19 cellular contexts compared by ENCODE assay signal in the genomic region with DNA sequence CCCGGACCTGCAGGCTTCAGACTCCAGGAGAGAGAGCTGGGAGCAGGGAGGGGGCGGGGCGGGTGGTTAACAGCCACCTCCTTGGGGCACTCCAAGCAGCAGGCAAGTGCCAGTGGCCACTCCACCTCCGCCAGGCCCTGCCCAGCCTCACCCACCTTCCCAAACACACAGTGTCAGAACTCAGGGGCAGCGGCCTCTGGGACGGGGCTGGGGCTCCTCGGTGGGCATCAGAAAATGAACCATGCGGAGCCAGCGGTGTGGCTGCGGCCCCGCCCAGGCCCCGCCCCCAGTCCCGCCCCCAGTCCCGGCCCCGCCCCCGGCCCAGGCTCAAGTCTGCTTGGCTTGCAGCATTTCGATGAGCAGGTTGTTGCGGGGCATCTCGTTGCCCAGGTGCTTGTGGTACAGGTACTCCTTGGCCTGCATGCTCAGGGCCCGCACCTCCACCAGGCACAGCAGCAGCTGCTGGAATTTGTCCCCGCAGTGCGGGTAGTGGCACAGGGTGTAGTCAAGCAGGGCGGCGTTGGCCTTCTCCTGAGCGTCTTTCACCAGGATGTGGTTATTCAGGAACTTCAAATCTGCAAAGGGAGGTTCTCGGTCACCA. TPM values are rescaled to one million over a fixed set of nuclear protein-coding genes. Genes with fewer than 3 reads are reported as not detected.
DNase-seq lines count a peak whose midpoint lies in the region; TF ChIP-seq lines count a peak whose summit lies in the region.
"Had no signal": no experiment of that assay in that cellular context is flagged by ENCODE, and none has a peak within 500 bp of the region (broad histone marks: within the 10 kb centered on the region; RNA-seq: fewer than 3 reads in every experiment).

No MANE protein-coding gene starts in this region.

- H2AK5ac ChIP-seq in H9 (ENCODE audit: insufficient read length, low read length), result no peak overlapping the region

- H3K23me2 ChIP-seq in H9 (ENCODE audit: insufficient read length, low read depth, low read length, poor library complexity, severe bottlenecking), result peaks cover 4% of the 10 kb centered on the region

- no peak overlapping the region for H3K27ac Mint-ChIP-seq in H9
- H3K27ac Mint-ChIP-seq: activated T-helper 17 cell treated with anti-CD3 and anti-CD28 coated beads, Interleukin-2, amount 50 U/mL, for 72 hours; T-helper 2 cell treated with Interferon-gamma antibody and Interleukin-4, amounts not matched to agents 5 μg/mL and 100 μg/mL, for 36 hours had no signal

- no peak overlapping the region for H4K91ac ChIP-seq in H9 (ENCODE audit: insufficient read length, low read depth, low read length)

- H3K9me3 ChIP-seq in A673 (ENCODE audit: low read depth, low read length, poor library complexity, severe bottlenecking) (no peaks in the 10 kb centered on the region), H9 (ENCODE audit: control insufficient read depth, low read depth, low read length) (no peaks in the 10 kb centered on the region), SK-N-MC (ENCODE audit: low read depth, low read length) (no peaks in the 10 kb centered on the region), Peyer's patch (no peaks in the 10 kb centered on the region)
- H3K9me3 ChIP-seq: ovary had no signal

- no peak overlapping the region for H3T11ph ChIP-seq in H9 (ENCODE audit: low read length)

- no peak overlapping the region for H2AFZ ChIP-seq in H9 (ENCODE audit: low read length)

- H2BK120ac ChIP-seq in H9 (ENCODE audit: low read depth, low read length, poor library complexity, severe bottlenecking), result no peak overlapping the region

- peak overlapping the region; percentile 50 for H3K4me2 ChIP-seq in H9 (ENCODE audit: insufficient read depth, insufficient read length, low read length)

- H3K4me3 Mint-ChIP-seq in H9, result peak overlapping the region in 1 of 2 experiments; percentile 25; a peak in 3 of 5 replicates
- H3K4me3 Mint-ChIP-seq: activated T-helper 17 cell treated with anti-CD3 and anti-CD28 coated beads, Interleukin-2, amount 50 U/mL, for 72 hours; T-helper 2 cell treated with Interferon-gamma antibody and Interleukin-4, amounts not matched to agents 5 μg/mL and 100 μg/mL, for 36 hours had no signal

- H3K27ac ChIP-seq in A673 (ENCODE audit: low read depth, low read length, poor library complexity, severe bottlenecking), result no peak overlapping the region
- H3K27ac ChIP-seq in H9 (ENCODE audit: insufficient read length, low read depth, low read length), result no peak overlapping the region
- no peak overlapping the region for H3K27ac ChIP-seq in SK-N-MC
- H3K27ac ChIP-seq in Peyer's patch, result no peak overlapping the region
- H3K27ac ChIP-seq: ovary had no signal

- H4K5ac ChIP-seq in H9 (ENCODE audit: insufficient read length, low read depth, low read length), result no peak overlapping the region

- peaks cover 2 to 4% of the 10 kb centered on the region in 2 experiments; a peak in 2 of 5 replicates for H3K9me3 Mint-ChIP-seq in H9
- H3K9me3 Mint-ChIP-seq: activated T-helper 17 cell treated with anti-CD3 and anti-CD28 coated beads, Interleukin-2, amount 50 U/mL, for 72 hours; T-helper 2 cell treated with Interferon-gamma antibody and Interleukin-4, amounts not matched to agents 5 μg/mL and 100 μg/mL, for 36 hours had no signal

- H2BK20ac ChIP-seq in H9 (ENCODE audit: low read depth, low read length, poor library complexity, severe bottlenecking), result no peak overlapping the region

- BruUV-seq in A673 (replicated peaks; lab: Mats Ljungman, UMichigan), result no TSS peak

- H4K8ac ChIP-seq in H9 (replicated peaks; ENCODE audit: insufficient read length, low read depth, low read length), result no peak overlapping the region

- POLR2A ChIA-PET in A673 (lab: Charles Lee; ENCODE audit: low non-redundant PET), result no interaction called here

- intact Hi-C loops in A673 (cut with micrococcal nuclease; ENCODE audit: unreplicated experiment), result no loop called here

- no peak overlapping the region for H3K4ac ChIP-seq in H9 (ENCODE audit: low read depth, low read length)

- no peak overlapping the region for H2BK15ac ChIP-seq in H9 (ENCODE audit: low read depth, low read length)

- no peak overlapping the region for H3K14ac ChIP-seq in H9 (ENCODE audit: insufficient read depth, low read length)

- H3K23ac ChIP-seq in H9 (ENCODE audit: insufficient read length, low read depth, low read length), result no peak overlapping the region

- no peaks in the 10 kb centered on the region; a peak in 1 of 7 replicates for H3K36me3 Mint-ChIP-seq in H9 (ENCODE audit: insufficient read depth in 1 of 3, low read depth in 3 of 3)

- peaks cover 3% of the 10 kb centered on the region for H4K20me1 ChIP-seq in H9 (ENCODE audit: control insufficient read depth, insufficient read depth, insufficient read length)

- H3K9ac ChIP-seq in H9 (ENCODE audit: extremely low read depth, insufficient read length, low read length) (no peak overlapping the region), SK-N-MC (ENCODE audit: insufficient read length) (no peak overlapping the region)

- H3K27me3 Mint-ChIP-seq in H9 (ENCODE audit: low read depth), result peaks cover 57% of the 10 kb centered on the region

- H3K79me2 ChIP-seq in H9 (ENCODE audit: insufficient read depth, low read length), result no peaks in the 10 kb centered on the region

- CTCF ChIA-PET in A673 (lab: Charles Lee), result no interaction called here

- H3K27me3 ChIP-seq in A673 (replicated peaks; ENCODE audit: insufficient read depth, low read depth, low read length, poor library complexity) (peaks cover 10% of the 10 kb centered on the region), H9 (ENCODE audit: insufficient read depth, low read length) (peaks cover 3% of the 10 kb centered on the region; the same call in 1 of the 2 replicates), Peyer's patch (peaks cover 0 to 18% of the 10 kb centered on the region in 2 donors)
- H3K27me3 ChIP-seq: ovary had no signal

- peak; percentile 19 for DNase-seq in A673 (ENCODE audit: low spot score)
- peak; percentile 82 for DNase-seq in H9
- DNase-seq in SK-N-MC (ENCODE audit: low read depth, low spot score), result no peak
- DNase-seq in iPS-NIHi7 (ENCODE audit: extremely low spot score), result peak; percentile 88
- no peak for DNase-seq in GM19238 (ENCODE audit: insufficient read length, low spot score)
- no peak for DNase-seq in Peyer's patch
- DNase-seq in NCI-H187 (lab: John Stamatoyannopoulos, UW), result no peak
- no peak for DNase-seq in activated CD4-positive, alpha-beta T cell treated with anti-CD3 and anti-CD28 coated beads, Interleukin-2, amount 50 U/mL, for 48 hours
- DNase-seq: COR-L47; NCI-H1417 treated with DMSO at 0.1 percent for 48 hours; NCI-H345; ovary; SIG-M5; stimulated activated CD4-positive, alpha-beta T cell treated with anti-CD3 and anti-CD28 coated beads, Interleukin-2, amount 100 ng/mL, for 48 hours had no signal

- no peak for TF ChIP-seq POLR2A in Peyer's patch (IDR thresholded peaks at IDR 0.05)

- H3K4me1 ChIP-seq in A673 (ENCODE audit: insufficient read depth, low read length, poor library complexity, severe bottlenecking) (peaks cover under 1% of the 10 kb centered on the region), H9 (ENCODE audit: insufficient read depth, low read length) (no peaks in the 10 kb centered on the region), Peyer's patch (peaks cover 0 to 6% (median 0%) of the 10 kb centered on the region in 4 donors)

- no peaks in the 10 kb centered on the region for H3K36me3 ChIP-seq in A673 (ENCODE audit: insufficient read depth, low read length, poor library complexity, severe bottlenecking)
- H3K36me3 ChIP-seq in SK-N-MC (ENCODE audit: insufficient read depth, low read length), result no peaks in the 10 kb centered on the region
- no peaks in the 10 kb centered on the region for H3K36me3 ChIP-seq in Peyer's patch
- H3K36me3 ChIP-seq: ovary had no signal

- H2BK5ac ChIP-seq in H9 (ENCODE audit: insufficient read length, low read length), result no peak overlapping the region

- H3K18ac ChIP-seq in H9 (ENCODE audit: insufficient read length, low read depth, low read length), result no peak overlapping the region

- H3K4me3 ChIP-seq in A673 (ENCODE audit: low read depth, low read length, poor library complexity, severe bottlenecking), result no peak overlapping the region
- H3K4me3 ChIP-seq in SK-N-MC, result peak overlapping the region; percentile 63
- no peak overlapping the region for H3K4me3 ChIP-seq in Peyer's patch
- H3K4me3 ChIP-seq: ovary had no signal

- no CpG with 5 or more reads among the region's 26 CpGs for WGBS in H9 (ENCODE audit: extremely low coverage, insufficient read length, low lambda C conversion rate)

- TF ChIP-seq CTCF in A673 (conservative IDR thresholded peaks at IDR 0.05; ENCODE audit: low read depth, low read length), result no peak
- no peak for TF ChIP-seq CTCF in H9 (conservative IDR thresholded peaks at IDR 0.05)
- TF ChIP-seq CTCF in Peyer's patch (IDR thresholded peaks at IDR 0.05), result no peak

- no peak overlapping the region for H3K56ac ChIP-seq in H9 (ENCODE audit: insufficient read length, low read depth, low read length)

- no peaks in the 10 kb centered on the region for H3K79me1 ChIP-seq in H9 (ENCODE audit: insufficient read depth, low read depth, low read length, poor library complexity, severe bottlenecking)

- H2BK12ac ChIP-seq in H9 (ENCODE audit: insufficient read length, low read depth, low read length), result no peak overlapping the region

- H3K4me1 Mint-ChIP-seq in H9, result peaks cover 24 to 56% of the 10 kb centered on the region in 2 experiments
- H3K4me1 Mint-ChIP-seq: activated T-helper 17 cell treated with anti-CD3 and anti-CD28 coated beads, Interleukin-2, amount 50 U/mL, for 72 hours had no signal

RNA-seq across cellular contexts. Expression of gene NR5A1, which starts 24.7 kb away (rescaled TPM):
- total RNA-seq in A673 (2021) (not detected in 2 replicates), H9 (2021) (0.37 and 0.46 TPM in 2 replicates), Peyer's patch (under 1 TPM in 1 of 4 donors, not detected in 3; 0.18 TPM)
- total RNA-seq: activated T-helper 17 cell treated with anti-CD3 and anti-CD28 coated beads, Interleukin-2, amount 50 U/mL, for 72 hours; bronchial epithelial cell; dermis microvascular lymphatic vessel endothelial cell; LHCN-M2 had no signal

RNA-seq across cellular contexts. Expression of gene ADGRD2, which starts 32.3 kb away (rescaled TPM):
- not detected in 2 replicates for total RNA-seq in A673 (2021)
- 1.2 and 1.5 TPM in 2 replicates for total RNA-seq in H9 (2021)
- total RNA-seq in Peyer's patch, result not detected
- total RNA-seq: activated T-helper 17 cell treated with anti-CD3 and anti-CD28 coated beads, Interleukin-2, amount 50 U/mL, for 72 hours; bronchial epithelial cell; dermis microvascular lymphatic vessel endothelial cell; LHCN-M2; ovary had no signal

Comparison
In these comparisons a context has a peak if more than half of its experiments do, and no peak if none do; other contexts are left out.
1. DNase-seq: peak in A673 (single experiment), H9 (single experiment) and iPS-NIHi7 (single experiment); none in SK-N-MC (single experiment), GM19238 (single experiment), Peyer's patch (0 of 3), NCI-H187 (0 of 2) and activated CD4-positive, alpha-beta T cell treated with anti-CD3 and anti-CD28 coated beads, Interleukin-2, amount 50 U/mL, for 48 hours (0 of 2).